In the genomic region with DNA sequence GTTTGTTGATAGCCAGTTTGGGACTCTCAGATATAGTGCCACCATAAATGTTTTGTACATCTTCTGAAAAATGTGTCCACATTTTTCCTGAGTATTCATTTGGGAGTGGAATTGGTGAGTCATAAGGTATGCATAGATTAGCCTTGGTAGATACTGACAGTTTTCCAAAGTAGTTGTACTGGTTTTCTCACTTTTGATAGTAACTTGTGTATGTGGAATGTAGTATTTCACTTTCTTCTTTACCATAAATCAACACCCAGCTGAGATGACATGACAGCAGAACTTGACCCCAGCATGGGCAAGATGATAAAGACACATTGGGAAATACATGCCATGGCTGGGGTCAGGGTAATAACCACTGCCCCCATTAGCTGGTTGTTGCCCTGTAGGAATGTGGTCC, we compare ENCODE assay signal across 11 cellular contexts. TPM values are rescaled to one million over a fixed set of nuclear protein-coding genes. Genes with fewer than 3 reads are reported as not detected.
A peak's percentile ranks its signal among the peaks of the same experiment; 100 is the strongest.
DNase-seq lines count a peak whose midpoint lies in the region; ATAC-seq and TF ChIP-seq lines count a peak whose summit lies in the region.
"Had no signal": no experiment of that assay in that cellular context is flagged by ENCODE, and none has a peak within 500 bp of the region (broad histone marks: within the 10 kb centered on the region; RNA-seq: fewer than 3 reads in every experiment).

No MANE protein-coding gene starts in this region.

- no peak overlapping the region for H3K4me3 ChIP-seq in stomach
- H3K4me3 ChIP-seq: HAP-1 had no signal

- no peak for TF ChIP-seq POLR2A in stomach (IDR thresholded peaks at IDR 0.05)

- H3K27me3 Mint-ChIP-seq in activated CD4-positive, alpha-beta T cell treated with anti-CD3 and anti-CD28 coated beads, Interleukin-2, amount 10 ng/mL, durations not matched to agents 7 days and 5 days, result no peaks in the 10 kb centered on the region
- H3K27me3 Mint-ChIP-seq: activated naive CD4-positive, alpha-beta T cell treated with anti-CD3 and anti-CD28 coated beads, Interleukin-2, amount 50 U/mL, for 24 hours had no signal

- H3K4me1 ChIP-seq in stomach, result peaks cover 44 to 95% (median 73%) of the 10 kb centered on the region in 4 donors

- H3K4me1 Mint-ChIP-seq in activated CD4-positive, alpha-beta T cell treated with anti-CD3 and anti-CD28 coated beads, Interleukin-2, amount 10 ng/mL, durations not matched to agents 7 days and 5 days, result peaks cover 81% of the 10 kb centered on the region

- H3K9me3 Mint-ChIP-seq in activated CD4-positive, alpha-beta T cell treated with anti-CD3 and anti-CD28 coated beads, Interleukin-2, amount 10 ng/mL, durations not matched to agents 7 days and 5 days, result peaks cover 5% of the 10 kb centered on the region
- H3K9me3 Mint-ChIP-seq: activated naive CD4-positive, alpha-beta T cell treated with anti-CD3 and anti-CD28 coated beads, Interleukin-2, amount 50 U/mL, for 24 hours; neural crest cell had no signal

- H3K27ac Mint-ChIP-seq in activated CD4-positive, alpha-beta T cell treated with anti-CD3 and anti-CD28 coated beads, Interleukin-2, amount 10 ng/mL, durations not matched to agents 7 days and 5 days, result peak overlapping the region; percentile 60

- POLR2A ChIA-PET in activated CD4-positive, alpha-beta T cell treated with anti-CD3 and anti-CD28 coated beads, Interleukin-2, amount 10 ng/mL, durations not matched to agents 7 days and 5 days (lab: Charles Lee), result interaction anchor here (0.8 kb wide), 1 partner anchor 15 kb away, joined by 6 read pairs; no protein-coding TSS in a partner anchor

- H3K4me3 Mint-ChIP-seq in activated CD4-positive, alpha-beta T cell treated with anti-CD3 and anti-CD28 coated beads, Interleukin-2, amount 10 ng/mL, durations not matched to agents 7 days and 5 days, result no peak overlapping the region
- H3K4me3 Mint-ChIP-seq: activated naive CD4-positive, alpha-beta T cell treated with anti-CD3 and anti-CD28 coated beads, Interleukin-2, amount 50 U/mL, for 24 hours had no signal

- H3K36me3 Mint-ChIP-seq in activated CD4-positive, alpha-beta T cell treated with anti-CD3 and anti-CD28 coated beads, Interleukin-2, amount 10 ng/mL, durations not matched to agents 7 days and 5 days (ENCODE audit: low read depth), result peaks cover 61% of the 10 kb centered on the region

- no peaks in the 10 kb centered on the region for H3K27me3 ChIP-seq in stomach

- H3K36me3 ChIP-seq in stomach, result peaks cover 0 to 4% (median 0%) of the 10 kb centered on the region in 4 donors

- no peak for TF ChIP-seq EP300 in stomach (IDR thresholded peaks at IDR 0.05)

- CTCF ChIA-PET in activated CD4-positive, alpha-beta T cell treated with anti-CD3 and anti-CD28 coated beads, Interleukin-2, amount 10 ng/mL, durations not matched to agents 7 days and 5 days (lab: Charles Lee), result interaction anchor here (0.7 kb wide), 1 partner anchor 173 kb away, joined by 3 read pairs; no protein-coding TSS in a partner anchor

- DNase-seq in activated CD4-positive, alpha-beta T cell treated with anti-CD3 and anti-CD28 coated beads, Interleukin-2, amount 10 ng/mL, durations not matched to agents 7 days and 5 days, result no peak
- no peak for DNase-seq in activated CD4-positive, alpha-beta T cell treated with anti-CD3 and anti-CD28 coated beads for 4 hours
- peak; percentile 28 for DNase-seq in RKO (ENCODE audit: low spot score)
- no peak for DNase-seq in stomach
- DNase-seq in NCI-H2196 (lab: John Stamatoyannopoulos, UW; ENCODE audit: unreplicated experiment), result no peak
- no peak for DNase-seq in NCI-H446 (lab: John Stamatoyannopoulos, UW)

- TF ChIP-seq CTCF in stomach (IDR thresholded peaks at IDR 0.05), result no peak

- no peaks in the 10 kb centered on the region for H3K9me3 ChIP-seq in stomach
- H3K9me3 ChIP-seq: HAP-1 had no signal

- intact Hi-C loops in stomach (cut with DNase I; ENCODE audit: low total_unique reads), result no loop called here

- peak overlapping the region; percentile 24 to 79 (median 50) for H3K27ac ChIP-seq in stomach

- peak; percentile 80 for ATAC-seq in esophagus mucosa
- ATAC-seq in HG03196 (IDR thresholded peaks at IDR 0.05; ENCODE audit: unreplicated experiment), result no peak

RNA-seq across cellular contexts. Expression of gene FBXW8, which starts 5.4 kb away (rescaled TPM):
- total RNA-seq in activated CD4-positive, alpha-beta T cell treated with anti-CD3 and anti-CD28 coated beads, Interleukin-2, amount 10 ng/mL, durations not matched to agents 7 days and 5 days, result 10 to 100 TPM; 12.5 to 13.2 TPM
- 8.0 TPM for total RNA-seq in esophagus mucosa
- 10 to 100 TPM in 3 of 5 donors, 1 to 10 TPM in 2; 4.1 to 28.7 (median 19.6) TPM for total RNA-seq in stomach
- polyA plus RNA-seq in stomach, result 1 to 10 TPM; 3.2 to 4.1 (median 3.3) TPM

RNA-seq across cellular contexts. Expression of gene HRK, which starts 34.9 kb away (rescaled TPM):
- total RNA-seq in activated CD4-positive, alpha-beta T cell treated with anti-CD3 and anti-CD28 coated beads, Interleukin-2, amount 10 ng/mL, durations not matched to agents 7 days and 5 days, result not detected
- total RNA-seq in esophagus mucosa (1.5 TPM), stomach (under 1 TPM in 1 of 5 donors, not detected in 4; 0.18 TPM)
- under 1 TPM in 2 of 3 donors, not detected in 1; 0.06 to 0.25 TPM for polyA plus RNA-seq in stomach
